ENCODE assay signal across 14 cellular contexts in genomic region chr7:105906169-105906568, GRCh38.
DNase-seq lines count a peak whose midpoint lies in the region; ATAC-seq and TF ChIP-seq lines count a peak whose summit lies in the region.
"Had no signal": no experiment of that assay in that cellular context is flagged by ENCODE, and none has a peak within 500 bp of the region (broad histone marks: within the 10 kb centered on the region; RNA-seq: fewer than 3 reads in every experiment).

No MANE protein-coding gene starts in this region.

- H3K4me3 ChIP-seq in choroid plexus epithelial cell (ENCODE audit: low read depth, low read length), result no peak overlapping the region
- H3K4me3 ChIP-seq: GM23248, MG63 had no signal

- DNase-seq in DMS 273 (lab: John Stamatoyannopoulos, UW; ENCODE audit: unreplicated experiment) (peak; percentile 35), DMS 273 treated with DMSO at 0.1 percent for 48 hours (lab: John Stamatoyannopoulos, UW) (no peak), NCI-H1694 treated with DMSO at 0.1 percent for 48 hours (lab: John Stamatoyannopoulos, UW) (peak; percentile 13), choroid plexus epithelial cell (ENCODE audit: low read depth) (peak; percentile 34), iPS-NIHi7 (ENCODE audit: extremely low spot score) (peak; percentile 43), midbrain (lab: John Stamatoyannopoulos, UW) (no peak)
- no peak for DNase-seq in stimulated activated CD4-positive, alpha-beta T cell treated with anti-CD3 and anti-CD28 coated beads, Interleukin-2, amount 100 ng/mL, for 24 hours
- DNase-seq: CD4-positive, alpha-beta memory T cell; Karpas-422; NCI-H1092 treated with DMSO at 0.1 percent for 48 hours; NCI-H524 had no signal

- no peak for TF ChIP-seq CTCF in choroid plexus epithelial cell (conservative IDR thresholded peaks at IDR 0.05; ENCODE audit: low read depth, low read length)

- no peak for ATAC-seq in HG03469 (IDR thresholded peaks at IDR 0.05; ENCODE audit: unreplicated experiment)

Comparison
In these comparisons a context has a peak if more than half of its experiments do, and no peak if none do; other contexts are left out.
1. DNase-seq: peak in DMS 273 (single experiment), NCI-H1694 treated with DMSO at 0.1 percent for 48 hours (single experiment), choroid plexus epithelial cell (single experiment) and iPS-NIHi7 (single experiment); none in DMS 273 treated with DMSO at 0.1 percent for 48 hours (single experiment), stimulated activated CD4-positive, alpha-beta T cell treated with anti-CD3 and anti-CD28 coated beads, Interleukin-2, amount 100 ng/mL, for 24 hours (0 of 2) and midbrain (single experiment).